Comparison of ENCODE assay signal across 19 cellular contexts in genomic region chrX:152428089-152428488, GRCh38. TPM values are rescaled to one million over a fixed set of nuclear protein-coding genes. Genes with fewer than 3 reads are reported as not detected.
"Had no signal": no experiment of that assay in that cellular context is flagged by ENCODE, and none has a peak within 500 bp of the region (broad histone marks: within the 10 kb centered on the region; RNA-seq: fewer than 3 reads in every experiment).

No MANE protein-coding gene starts in this region.

- H3K36me3 Mint-ChIP-seq: brain; natural killer cell treated with Interleukin-12 subunit alpha and Interleukin-12 subunit beta and Interleukin-15 and Interleukin-18, amount 100 ng/mL, for 72 hours; stimulated activated naive B cell treated with anti-CD40 and anti-IgM and Interleukin-4, amounts not matched to agents 10 μg/mL and 1 μg/mL and 100 μg/mL, for 72 hours had no signal

- H3K27me3 Mint-ChIP-seq: brain; dendritic cell treated with granulocyte-macrophage colony-stimulating factor and Interleukin-4, amounts not matched to agents 40 ng/mL and 50 ng/mL, for 4 days; progenitor cell of endocrine pancreas; stimulated activated naive B cell treated with anti-CD40 and anti-IgM and Interleukin-4, amounts not matched to agents 10 μg/mL and 1 μg/mL and 100 μg/mL, for 72 hours had no signal

- DNase-seq: activated CD4-positive, alpha-beta T cell treated with anti-CD3 and anti-CD28 coated beads, Interleukin-2, amount 50 U/mL, for 48 hours; activated naive CD4-positive, alpha-beta T cell treated with anti-CD3 and anti-CD28 coated beads, Interleukin-2, amount 50 U/mL, for 16 hours; effector memory CD4-positive, alpha-beta T cell; foreskin melanocyte; kidney glomerular epithelial cell; left ventricle myocardium superior; mesenchymal stem cell; nucleus accumbens; stimulated activated CD4-positive, alpha-beta T cell treated with anti-CD3 and anti-CD28 coated beads, Interleukin-15, amount 100 ng/mL, for 24 hours; stimulated activated CD4-positive, alpha-beta T cell treated with anti-CD3 and anti-CD28 coated beads, Interleukin-4, amount 100 ng/mL, for 1 hour; stimulated activated naive B cell treated with anti-CD40 and anti-IgM and Interleukin-4, amounts not matched to agents 10 μg/mL and 1 μg/mL and 100 μg/mL, for 72 hours; thyroid gland had no signal

- H3K27ac Mint-ChIP-seq: brain; dendritic cell treated with granulocyte-macrophage colony-stimulating factor and Interleukin-4, amounts not matched to agents 40 ng/mL and 50 ng/mL, for 4 days; natural killer cell treated with Interleukin-12 subunit alpha and Interleukin-12 subunit beta and Interleukin-15 and Interleukin-18, amount 100 ng/mL, for 72 hours; progenitor cell of endocrine pancreas; stimulated activated naive B cell treated with anti-CD40 and anti-IgM and Interleukin-4, amounts not matched to agents 10 μg/mL and 1 μg/mL and 100 μg/mL, for 72 hours had no signal

- H3K4me1 ChIP-seq: right atrium auricular region, thyroid gland, vagina had no signal

- H3K4me1 Mint-ChIP-seq: brain; stimulated activated naive B cell treated with anti-CD40 and anti-IgM and Interleukin-4, amounts not matched to agents 10 μg/mL and 1 μg/mL and 100 μg/mL, for 72 hours had no signal

- H3K27me3 ChIP-seq: right atrium auricular region, thyroid gland, vagina had no signal

- H3K36me3 ChIP-seq: right atrium auricular region, thyroid gland, vagina had no signal

- H3K9me3 Mint-ChIP-seq: brain; dendritic cell treated with granulocyte-macrophage colony-stimulating factor and Interleukin-4, amounts not matched to agents 40 ng/mL and 50 ng/mL, for 4 days; natural killer cell treated with Interleukin-12 subunit alpha and Interleukin-12 subunit beta and Interleukin-15 and Interleukin-18, amount 100 ng/mL, for 72 hours had no signal

- H3K27ac ChIP-seq: right atrium auricular region, skin epidermis, thyroid gland, vagina had no signal

- H3K9me3 ChIP-seq: right atrium auricular region, thyroid gland, vagina had no signal

- H3K4me3 Mint-ChIP-seq: brain; dendritic cell treated with granulocyte-macrophage colony-stimulating factor and Interleukin-4, amounts not matched to agents 40 ng/mL and 50 ng/mL, for 4 days; natural killer cell treated with Interleukin-12 subunit alpha and Interleukin-12 subunit beta and Interleukin-15 and Interleukin-18, amount 100 ng/mL, for 72 hours; stimulated activated naive B cell treated with anti-CD40 and anti-IgM and Interleukin-4, amounts not matched to agents 10 μg/mL and 1 μg/mL and 100 μg/mL, for 72 hours had no signal

- H3K4me3 ChIP-seq: right atrium auricular region, skin epidermis, thyroid gland, vagina had no signal

RNA-seq across cellular contexts. Expression of gene GABRA3, which starts 23.0 kb away (rescaled TPM):
- total RNA-seq: left ventricle myocardium superior; natural killer cell treated with Interleukin-12 subunit alpha and Interleukin-12 subunit beta and Interleukin-15 and Interleukin-18, amount 100 ng/mL, for 72 hours; progenitor cell of endocrine pancreas; right atrium auricular region; thyroid gland; vagina had no signal
